In the genomic region with DNA sequence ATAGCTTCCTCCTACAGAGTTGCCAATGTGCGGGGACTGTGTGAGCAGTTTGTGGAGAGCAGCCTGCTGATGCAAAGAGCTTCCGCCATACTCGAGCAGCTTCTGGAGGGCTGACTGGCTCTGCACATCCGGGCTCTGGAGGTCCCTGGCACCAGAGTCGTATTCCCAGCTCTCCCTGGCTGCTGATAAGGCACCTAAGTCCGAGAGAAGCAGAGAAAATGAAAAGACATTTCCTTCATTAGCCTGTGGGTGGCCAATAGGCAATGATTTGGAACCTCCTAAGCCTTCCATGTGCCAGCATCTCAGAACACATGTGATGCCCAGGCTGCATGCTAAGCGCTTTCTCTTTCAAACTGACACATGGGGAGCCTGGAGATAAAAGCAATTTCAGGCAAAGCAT, we compare ENCODE assay signal across 14 cellular contexts.
DNase-seq lines count a peak whose midpoint lies in the region; ATAC-seq and TF ChIP-seq lines count a peak whose summit lies in the region.
"Had no signal": no experiment of that assay in that cellular context is flagged by ENCODE, and none has a peak within 500 bp of the region (broad histone marks: within the 10 kb centered on the region; RNA-seq: fewer than 3 reads in every experiment).

No MANE protein-coding gene starts in this region.

- H3K36me3 Mint-ChIP-seq in GM23338 (ENCODE audit: low read depth): no peaks in the 10 kb centered on the region
- H3K36me3 Mint-ChIP-seq: activated naive CD4-positive, alpha-beta T cell treated with anti-CD3 and anti-CD28 coated beads, Interleukin-2, amount 10 ng/mL, durations not matched to agents 7 days and 5 days had no signal

- H3F3A ChIP-seq in GM23338 (replicated peaks; ENCODE audit: low read depth): no peaks in the 10 kb centered on the region

- no peaks in the 10 kb centered on the region for H4K20me1 ChIP-seq in GM23338 (replicated peaks; ENCODE audit: insufficient read depth)

- H3K27ac ChIP-seq in GM23338 (ENCODE audit: low read depth): no peak overlapping the region

- no peaks in the 10 kb centered on the region for H3K4me1 ChIP-seq in GM23338 (ENCODE audit: insufficient read depth)

- H3K27me3 ChIP-seq in GM23338 (ENCODE audit: insufficient read depth): no peaks in the 10 kb centered on the region

- DNase-seq in ACHN (peak; percentile 5), GM23338 (ENCODE audit: low spot score) (peak; percentile 46), SK-MEL-5 (ENCODE audit: low read depth, low spot score) (peak; percentile 72), left ventricle myocardium superior (peak; percentile 29), NCI-H2029 (lab: John Stamatoyannopoulos, UW) (no peak)
- no peak for DNase-seq in activated CD4-positive, alpha-beta T cell treated with anti-CD3 and anti-CD28 coated beads, Interleukin-2, amount 50 U/mL, for 1 hour
- DNase-seq in stimulated activated naive CD4-positive, alpha-beta T cell (lab: John Stamatoyannopoulos, UW): no peak
- DNase-seq: activated B cell treated with CpG ODN at 0.5 μM for 24 hours; activated naive CD4-positive, alpha-beta T cell treated with anti-CD3 and anti-CD28 coated beads, Interleukin-2, amount 10 ng/mL, durations not matched to agents 7 days and 5 days; kidney glomerular epithelial cell; NCI-H187 treated with DMSO at 0.1 percent for 48 hours had no signal

- H3K27me3 Mint-ChIP-seq in GM23338 (ENCODE audit: insufficient read depth, low read depth, poor library complexity): peaks cover 1% of the 10 kb centered on the region
- H3K27me3 Mint-ChIP-seq: brain, progenitor cell of endocrine pancreas had no signal

- ATAC-seq in GM23338 (peak; percentile 52), left ventricle myocardium superior (peak; percentile 12), HG02759 (IDR thresholded peaks at IDR 0.05; ENCODE audit: unreplicated experiment) (no peak)

- peak overlapping the region; percentile 43; the same call in 1 of the 2 replicates for H2AFZ ChIP-seq in GM23338

- H3K36me3 ChIP-seq in GM23338 (ENCODE audit: insufficient read depth): no peaks in the 10 kb centered on the region

- H3K4me3 ChIP-seq in GM23338: no peak overlapping the region

- intact Hi-C loops in left ventricle myocardium superior (cut with micrococcal nuclease): no loop called here

- H3K79me2 ChIP-seq in GM23338 (replicated peaks; ENCODE audit: insufficient read depth): no peaks in the 10 kb centered on the region

- TF ChIP-seq CTCF in GM23338 (conservative IDR thresholded peaks at IDR 0.05; ENCODE audit: low read depth in 2 of 2): peak; percentile 6 to 16; a peak in 1 of 4 replicates

- H3K4me1 Mint-ChIP-seq in GM23338: 0 out of 3 replicates have a peak, but pooled peaks cover 2% of the 10 kb centered on the region
- H3K4me1 Mint-ChIP-seq: activated B cell treated with CpG ODN at 0.5 μM for 24 hours, brain had no signal

- H3K9me2 ChIP-seq in GM23338 (ENCODE audit: insufficient read depth): no peaks in the 10 kb centered on the region

- no peak overlapping the region for H3K27ac Mint-ChIP-seq in GM23338
- H3K27ac Mint-ChIP-seq: activated B cell treated with CpG ODN at 0.5 μM for 24 hours; activated naive CD4-positive, alpha-beta T cell treated with anti-CD3 and anti-CD28 coated beads, Interleukin-2, amount 10 ng/mL, durations not matched to agents 7 days and 5 days; brain; progenitor cell of endocrine pancreas had no signal

- H3K4me2 ChIP-seq in GM23338: no peak overlapping the region

- H3K9me3 Mint-ChIP-seq in GM23338: no peaks in the 10 kb centered on the region
- H3K9me3 Mint-ChIP-seq: activated B cell treated with CpG ODN at 0.5 μM for 24 hours; activated naive CD4-positive, alpha-beta T cell treated with anti-CD3 and anti-CD28 coated beads, Interleukin-2, amount 10 ng/mL, durations not matched to agents 7 days and 5 days had no signal

- in situ Hi-C loops in ACHN (cut with HindIII; ENCODE audit: low pct_ligation_motif_present, low pct_unique_long_range_greater_than_20kb, low sequenced_read_pairs) (no loop called here), SK-MEL-5 (cut with HindIII; ENCODE audit: low pct_unique_long_range_greater_than_20kb, low sequenced_read_pairs) (no loop called here)

- no peak overlapping the region for H3K4me3 Mint-ChIP-seq in GM23338
- H3K4me3 Mint-ChIP-seq: activated B cell treated with CpG ODN at 0.5 μM for 24 hours; activated naive CD4-positive, alpha-beta T cell treated with anti-CD3 and anti-CD28 coated beads, Interleukin-2, amount 10 ng/mL, durations not matched to agents 7 days and 5 days; brain had no signal

TF ChIP-seq in GM23338, 12 proteins besides CTCF, POLR2A, EP300 and RAD21:
- no peak for TF ChIP-seq NANOG (IDR thresholded peaks at IDR 0.05; ENCODE audit: borderline replicate concordance)
- TF ChIP-seq CREB1 (CRISPR knock-in tag; IDR thresholded peaks at IDR 0.05; ENCODE audit: low read depth): no peak
- no peak for TF ChIP-seq ZNF331 (CRISPR knock-in tag; IDR thresholded peaks at IDR 0.05; ENCODE audit: low read depth)
- TF ChIP-seq, protein P1, sequence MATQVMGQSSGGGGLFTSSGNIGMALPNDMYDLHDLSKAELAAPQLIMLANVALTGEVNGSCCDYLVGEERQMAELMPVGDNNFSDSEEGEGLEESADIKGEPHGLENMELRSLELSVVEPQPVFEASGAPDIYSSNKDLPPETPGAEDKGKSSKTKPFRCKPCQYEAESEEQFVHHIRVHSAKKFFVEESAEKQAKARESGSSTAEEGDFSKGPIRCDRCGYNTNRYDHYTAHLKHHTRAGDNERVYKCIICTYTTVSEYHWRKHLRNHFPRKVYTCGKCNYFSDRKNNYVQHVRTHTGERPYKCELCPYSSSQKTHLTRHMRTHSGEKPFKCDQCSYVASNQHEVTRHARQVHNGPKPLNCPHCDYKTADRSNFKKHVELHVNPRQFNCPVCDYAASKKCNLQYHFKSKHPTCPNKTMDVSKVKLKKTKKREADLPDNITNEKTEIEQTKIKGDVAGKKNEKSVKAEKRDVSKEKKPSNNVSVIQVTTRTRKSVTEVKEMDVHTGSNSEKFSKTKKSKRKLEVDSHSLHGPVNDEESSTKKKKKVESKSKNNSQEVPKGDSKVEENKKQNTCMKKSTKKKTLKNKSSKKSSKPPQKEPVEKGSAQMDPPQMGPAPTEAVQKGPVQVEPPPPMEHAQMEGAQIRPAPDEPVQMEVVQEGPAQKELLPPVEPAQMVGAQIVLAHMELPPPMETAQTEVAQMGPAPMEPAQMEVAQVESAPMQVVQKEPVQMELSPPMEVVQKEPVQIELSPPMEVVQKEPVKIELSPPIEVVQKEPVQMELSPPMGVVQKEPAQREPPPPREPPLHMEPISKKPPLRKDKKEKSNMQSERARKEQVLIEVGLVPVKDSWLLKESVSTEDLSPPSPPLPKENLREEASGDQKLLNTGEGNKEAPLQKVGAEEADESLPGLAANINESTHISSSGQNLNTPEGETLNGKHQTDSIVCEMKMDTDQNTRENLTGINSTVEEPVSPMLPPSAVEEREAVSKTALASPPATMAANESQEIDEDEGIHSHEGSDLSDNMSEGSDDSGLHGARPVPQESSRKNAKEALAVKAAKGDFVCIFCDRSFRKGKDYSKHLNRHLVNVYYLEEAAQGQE (IDR thresholded peaks at IDR 0.05; ENCODE audit: unreplicated experiment): no peak

Comparison
In these comparisons a context has a peak if more than half of its experiments do, and no peak if none do; other contexts are left out.
1. DNase-seq: peak in ACHN (single experiment), GM23338 (single experiment), SK-MEL-5 (single experiment) and left ventricle myocardium superior (single experiment); none in NCI-H2029 (single experiment), activated CD4-positive, alpha-beta T cell treated with anti-CD3 and anti-CD28 coated beads, Interleukin-2, amount 50 U/mL, for 1 hour (single experiment) and stimulated activated naive CD4-positive, alpha-beta T cell (0 of 6).